ENCODE assay signal across 1 cellular context in the genomic region with DNA sequence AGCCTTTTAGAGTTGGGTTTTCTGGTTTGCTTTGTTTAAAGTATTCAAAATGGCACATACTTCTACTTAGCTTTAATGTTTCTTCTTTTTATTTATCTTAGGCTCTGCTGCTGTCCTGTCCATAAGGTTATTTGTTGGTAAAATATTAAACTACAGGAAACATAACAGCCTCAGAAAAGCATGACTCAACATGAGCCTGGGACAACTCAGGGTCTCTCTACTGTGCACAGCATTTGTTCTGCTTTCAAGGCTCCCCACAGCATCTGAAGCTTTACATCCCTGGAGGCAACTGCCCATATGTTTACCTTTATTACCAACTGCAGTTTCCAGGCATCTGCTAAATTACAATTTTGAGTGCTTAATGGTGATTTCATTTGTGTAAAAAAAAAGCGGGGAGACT.
TF ChIP-seq lines count a peak whose summit lies in the region.

No MANE protein-coding gene starts in this region.

TF ChIP-seq in GM12878, 131 proteins besides CTCF, POLR2A, EP300 and RAD21 (continued from another document):
- TF ChIP-seq, protein P1, sequence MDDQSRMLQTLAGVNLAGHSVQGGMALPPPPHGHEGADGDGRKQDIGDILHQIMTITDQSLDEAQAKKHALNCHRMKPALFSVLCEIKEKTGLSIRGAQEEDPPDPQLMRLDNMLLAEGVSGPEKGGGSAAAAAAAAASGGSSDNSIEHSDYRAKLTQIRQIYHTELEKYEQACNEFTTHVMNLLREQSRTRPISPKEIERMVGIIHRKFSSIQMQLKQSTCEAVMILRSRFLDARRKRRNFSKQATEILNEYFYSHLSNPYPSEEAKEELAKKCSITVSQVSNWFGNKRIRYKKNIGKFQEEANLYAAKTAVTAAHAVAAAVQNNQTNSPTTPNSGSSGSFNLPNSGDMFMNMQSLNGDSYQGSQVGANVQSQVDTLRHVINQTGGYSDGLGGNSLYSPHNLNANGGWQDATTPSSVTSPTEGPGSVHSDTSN (IDR thresholded peaks at IDR 0.05; ENCODE audit: insufficient replicate concordance, low read depth, low read length): no peak
- no peak for TF ChIP-seq SIN3A (IDR thresholded peaks at IDR 0.05; ENCODE audit: low read depth, low read length)
- TF ChIP-seq CBFB (IDR thresholded peaks at IDR 0.05; ENCODE audit: low read depth): no peak
- no peak for TF ChIP-seq RUNX3 (IDR thresholded peaks at IDR 0.05; ENCODE audit: low read length)
- TF ChIP-seq PML (IDR thresholded peaks at IDR 0.05; ENCODE audit: low read length): no peak
- TF ChIP-seq CREM (IDR thresholded peaks at IDR 0.05; ENCODE audit: low read depth): no peak
- TF ChIP-seq JUNB (IDR thresholded peaks at IDR 0.05): no peak
- no peak for TF ChIP-seq IRF4 (IDR thresholded peaks at IDR 0.05; ENCODE audit: low read depth, low read length)
- TF ChIP-seq RB1 (IDR thresholded peaks at IDR 0.05; ENCODE audit: borderline replicate concordance): no peak
